ENCODE assay signal across 13 cellular contexts in genomic region chr1:94081566-94082344, GRCh38. TPM values are rescaled to one million over a fixed set of nuclear protein-coding genes. Genes with fewer than 3 reads are reported as not detected.
DNase-seq lines count a peak whose midpoint lies in the region; ATAC-seq and TF ChIP-seq lines count a peak whose summit lies in the region.
"Had no signal": no experiment of that assay in that cellular context is flagged by ENCODE, and none has a peak within 500 bp of the region (broad histone marks: within the 10 kb centered on the region; RNA-seq: fewer than 3 reads in every experiment).

No MANE protein-coding gene starts in this region.

- no peak overlapping the region for H3K4me3 ChIP-seq in colonic mucosa
- H3K4me3 ChIP-seq: gastrocnemius medialis, SJSA1 had no signal

- no peak overlapping the region for H3K27ac Mint-ChIP-seq in activated CD4-positive, alpha-beta memory T cell treated with anti-CD3 and anti-CD28 coated beads, Interleukin-2, amount 10 ng/mL, durations not matched to agents 7 days and 5 days

- intact Hi-C loops in colonic mucosa (cut with DNase I) = no loop called here

- H3K36me3 ChIP-seq in colonic mucosa = no peaks in the 10 kb centered on the region
- H3K36me3 ChIP-seq: gastrocnemius medialis, SJSA1 had no signal

- no peaks in the 10 kb centered on the region for H3K36me3 Mint-ChIP-seq in activated CD4-positive, alpha-beta memory T cell treated with anti-CD3 and anti-CD28 coated beads, Interleukin-2, amount 10 ng/mL, durations not matched to agents 7 days and 5 days (ENCODE audit: low read depth)

- peak; percentile 77 for ATAC-seq in omental fat pad (ENCODE audit: low FRiP score)
- ATAC-seq: right cardiac atrium had no signal

- no peak for TF ChIP-seq CTCF in omental fat pad (IDR thresholded peaks at IDR 0.05)
- no peak for TF ChIP-seq CTCF in colonic mucosa (IDR thresholded peaks at IDR 0.05)

- H3K27me3 ChIP-seq in colonic mucosa = no peaks in the 10 kb centered on the region
- H3K27me3 ChIP-seq: gastrocnemius medialis, SJSA1 had no signal

- no peak overlapping the region for H3K9ac ChIP-seq in colonic mucosa (ENCODE audit: low read depth in 2 of 2, low read length in 2 of 2)

- POLR2A ChIA-PET in activated CD4-positive, alpha-beta memory T cell treated with anti-CD3 and anti-CD28 coated beads, Interleukin-2, amount 10 ng/mL, durations not matched to agents 7 days and 5 days (lab: Charles Lee) = no interaction called here

- no peaks in the 10 kb centered on the region for H3K9me3 Mint-ChIP-seq in activated CD4-positive, alpha-beta memory T cell treated with anti-CD3 and anti-CD28 coated beads, Interleukin-2, amount 10 ng/mL, durations not matched to agents 7 days and 5 days

- H3K9me3 ChIP-seq in colonic mucosa = no peaks in the 10 kb centered on the region
- H3K9me3 ChIP-seq: gastrocnemius medialis, SJSA1 had no signal

- DNase-seq in DMS53 treated with DMSO at 0.1 percent for 48 hours (lab: John Stamatoyannopoulos, UW; ENCODE audit: unreplicated experiment) (peak; percentile 53), NCI-H226 (peak; percentile 25), cerebellum (ENCODE audit: low spot score) (peak; percentile 83), omental fat pad (ENCODE audit: low spot score) (no peak), COR-L47 (lab: John Stamatoyannopoulos, UW) (no peak), colonic mucosa (no peak)
- no peak for DNase-seq in activated T-cell treated with anti-CD3 and anti-CD28 coated beads, Interleukin-2, amount 50 U/mL, for 48 hours
- DNase-seq in activated CD4-positive, alpha-beta memory T cell treated with anti-CD3 and anti-CD28 coated beads, Interleukin-2, amount 10 ng/mL, durations not matched to agents 7 days and 5 days = no peak
- DNase-seq: activated CD4-positive, alpha-beta T cell treated with anti-CD3 and anti-CD28 coated beads, Interleukin-2, amount 50 U/mL, for 4 hours; gastrocnemius medialis; NCI-H2171 treated with DMSO at 0.1 percent for 48 hours; right cardiac atrium had no signal

- H3K27me3 Mint-ChIP-seq in activated CD4-positive, alpha-beta memory T cell treated with anti-CD3 and anti-CD28 coated beads, Interleukin-2, amount 10 ng/mL, durations not matched to agents 7 days and 5 days = peaks cover 35% of the 10 kb centered on the region

- H3K4me3 Mint-ChIP-seq in activated CD4-positive, alpha-beta memory T cell treated with anti-CD3 and anti-CD28 coated beads, Interleukin-2, amount 10 ng/mL, durations not matched to agents 7 days and 5 days = no peak overlapping the region

- no peaks in the 10 kb centered on the region for H3K4me1 ChIP-seq in colonic mucosa
- H3K4me1 ChIP-seq: gastrocnemius medialis had no signal

- no peaks in the 10 kb centered on the region for H3K4me1 Mint-ChIP-seq in activated CD4-positive, alpha-beta memory T cell treated with anti-CD3 and anti-CD28 coated beads, Interleukin-2, amount 10 ng/mL, durations not matched to agents 7 days and 5 days

- CTCF ChIA-PET in activated CD4-positive, alpha-beta memory T cell treated with anti-CD3 and anti-CD28 coated beads, Interleukin-2, amount 10 ng/mL, durations not matched to agents 7 days and 5 days (lab: Charles Lee) = no interaction called here

- no peak overlapping the region for H3K27ac ChIP-seq in colonic mucosa
- H3K27ac ChIP-seq: gastrocnemius medialis, SJSA1 had no signal

RNA-seq across cellular contexts. Expression of gene ABCA4, which starts 39.2 kb away (rescaled TPM):
- total RNA-seq in cerebellum = 2.2 TPM
- under 1 TPM in 3 of 4 donors, not detected in 1; 0.37 to 0.79 (median 0.38) TPM for total RNA-seq in omental fat pad
- total RNA-seq in colonic mucosa = under 1 TPM; 0.02 to 0.27 TPM
- total RNA-seq in activated CD4-positive, alpha-beta memory T cell treated with anti-CD3 and anti-CD28 coated beads, Interleukin-2, amount 10 ng/mL, durations not matched to agents 7 days and 5 days = not detected
- total RNA-seq: gastrocnemius medialis had no signal

Comparison
In these comparisons a context has a peak if more than half of its experiments do, and no peak if none do; other contexts are left out.
1. DNase-seq: peak in DMS53 treated with DMSO at 0.1 percent for 48 hours (single experiment), NCI-H226 (single experiment) and cerebellum (single experiment); none in omental fat pad (single experiment), COR-L47 (single experiment), activated T-cell treated with anti-CD3 and anti-CD28 coated beads, Interleukin-2, amount 50 U/mL, for 48 hours (0 of 2), colonic mucosa (single experiment) and activated CD4-positive, alpha-beta memory T cell treated with anti-CD3 and anti-CD28 coated beads, Interleukin-2, amount 10 ng/mL, durations not matched to agents 7 days and 5 days (single experiment).